Comparison of ENCODE assay signal across 13 cellular contexts in genomic region chr14:68966872-68967301, GRCh38. TPM values are rescaled to one million over a fixed set of nuclear protein-coding genes. Genes with fewer than 3 reads are reported as not detected.
DNase-seq lines count a peak whose midpoint lies in the region; ATAC-seq and TF ChIP-seq lines count a peak whose summit lies in the region.
"Had no signal": no experiment of that assay in that cellular context is flagged by ENCODE, and none has a peak within 500 bp of the region (broad histone marks: within the 10 kb centered on the region; RNA-seq: fewer than 3 reads in every experiment).

No MANE protein-coding gene starts in this region.

- TF ChIP-seq CTCF in esophagus squamous epithelium (IDR thresholded peaks at IDR 0.05), result no peak
- TF ChIP-seq CTCF in sigmoid colon (IDR thresholded peaks at IDR 0.05), result no peak

- no peak for DNase-seq in CD4-positive, CD25-positive, alpha-beta regulatory T cell
- DNase-seq in SJSA1 (ENCODE audit: low read depth in 1 of 2, low spot score in 2 of 2) (peak; percentile 91 to 92), esophagus squamous epithelium (lab: John Stamatoyannopoulos, UW) (no peak), sigmoid colon (peak; percentile 62), dedifferentiated amniotic fluid mesenchymal stem cell (ENCODE audit: extremely low spot score) (no peak), NCI-H226 (no peak), DMS 273 treated with DMSO at 0.1 percent for 48 hours (lab: John Stamatoyannopoulos, UW) (no peak)
- DNase-seq: COR-L47, naive B cell, NCI-H1417 treated with DMSO at 0.1 percent for 48 hours, testis had no signal

- peak overlapping the region; percentile 53 for H3K4me3 ChIP-seq in CD4-positive, CD25-positive, alpha-beta regulatory T cell (ENCODE audit: low read depth, low read length)
- H3K4me3 ChIP-seq in SJSA1, result no peak overlapping the region
- no peak overlapping the region for H3K4me3 ChIP-seq in esophagus squamous epithelium
- no peak overlapping the region for H3K4me3 ChIP-seq in sigmoid colon
- H3K4me3 ChIP-seq: testis had no signal

- H3K27me3 ChIP-seq in CD4-positive, CD25-positive, alpha-beta regulatory T cell (ENCODE audit: control insufficient read depth, insufficient read depth, low read length), result no peaks in the 10 kb centered on the region
- no peaks in the 10 kb centered on the region for H3K27me3 ChIP-seq in SJSA1 (replicated peaks)
- H3K27me3 ChIP-seq in esophagus squamous epithelium, result no peaks in the 10 kb centered on the region
- no peaks in the 10 kb centered on the region for H3K27me3 ChIP-seq in sigmoid colon
- H3K27me3 ChIP-seq: testis had no signal

- intact Hi-C loops in esophagus squamous epithelium (cut with DNase I) (no loop called here), sigmoid colon (cut with DNase I) (no loop called here)

- H3K36me3 ChIP-seq in CD4-positive, CD25-positive, alpha-beta regulatory T cell (ENCODE audit: control insufficient read depth, insufficient read depth, low read length), result no peaks in the 10 kb centered on the region
- H3K36me3 ChIP-seq in SJSA1, result peaks cover 99% of the 10 kb centered on the region
- H3K36me3 ChIP-seq in esophagus squamous epithelium, result peaks cover 0 to 6% (median 0%) of the 10 kb centered on the region in 3 donors
- H3K36me3 ChIP-seq in sigmoid colon, result peaks cover 0 to 4% (median under 1%) of the 10 kb centered on the region in 4 donors

- no peaks in the 10 kb centered on the region for H3K9me3 ChIP-seq in CD4-positive, CD25-positive, alpha-beta regulatory T cell (ENCODE audit: control insufficient read depth in 2 of 2, low read length in 2 of 2)
- H3K9me3 ChIP-seq in SJSA1 (replicated peaks) (no peaks in the 10 kb centered on the region), esophagus squamous epithelium (no peaks in the 10 kb centered on the region), sigmoid colon (no peaks in the 10 kb centered on the region)
- H3K9me3 ChIP-seq: testis had no signal

- H3K27ac Mint-ChIP-seq in CD4-positive, CD25-positive, alpha-beta regulatory T cell, result peak overlapping the region; percentile 79 to 98 (median 97)
- H3K27ac Mint-ChIP-seq: naive B cell had no signal

- H3K4me1 Mint-ChIP-seq in CD4-positive, CD25-positive, alpha-beta regulatory T cell, result peaks cover 7 to 98% (median 57%) of the 10 kb centered on the region in 4 donors

- ATAC-seq in CD4-positive, CD25-positive, alpha-beta regulatory T cell (ENCODE audit: low read depth in 2 of 2), result no peak
- no peak for ATAC-seq in HG03469 (IDR thresholded peaks at IDR 0.05; ENCODE audit: unreplicated experiment)
- ATAC-seq: activated T-helper 17 cell treated with anti-CD3 and anti-CD28 coated beads, Interleukin-2, amount 50 U/mL, for 72 hours had no signal

- H3K27me3 Mint-ChIP-seq in CD4-positive, CD25-positive, alpha-beta regulatory T cell, result no peaks in the 10 kb centered on the region
- H3K27me3 Mint-ChIP-seq: activated T-helper 17 cell treated with anti-CD3 and anti-CD28 coated beads, Interleukin-2, amount 50 U/mL, for 72 hours had no signal

- TF ChIP-seq EP300 in sigmoid colon (IDR thresholded peaks at IDR 0.05), result no peak

- TF ChIP-seq POLR2A in esophagus squamous epithelium (IDR thresholded peaks at IDR 0.05), result no peak
- TF ChIP-seq POLR2A in sigmoid colon (IDR thresholded peaks at IDR 0.05), result no peak

- H3K27ac ChIP-seq in CD4-positive, CD25-positive, alpha-beta regulatory T cell (ENCODE audit: insufficient read depth, low read length, poor library complexity, severe bottlenecking), result peak overlapping the region; percentile 86
- H3K27ac ChIP-seq in SJSA1 (peak overlapping the region; percentile 13), esophagus squamous epithelium (peak overlapping the region; percentile 15 to 97 (median 49)), sigmoid colon (peak overlapping the region; percentile 98 to 100 (median 100))
- H3K27ac ChIP-seq: testis had no signal

- WGBS in esophagus squamous epithelium, 2 donors, result 60 to 66% methylated on average over 3 of the region's 3 CpGs
- 57 to 69% methylated on average over 3 of the region's 3 CpGs for WGBS in sigmoid colon, 2 donors

- H3K36me3 Mint-ChIP-seq in CD4-positive, CD25-positive, alpha-beta regulatory T cell, result peaks cover 6% of the 10 kb centered on the region

- peak overlapping the region in 2 of 4 donors; percentile 24 to 81 for H3K4me3 Mint-ChIP-seq in CD4-positive, CD25-positive, alpha-beta regulatory T cell
- H3K4me3 Mint-ChIP-seq: naive B cell had no signal

- H3K4me1 ChIP-seq in CD4-positive, CD25-positive, alpha-beta regulatory T cell (ENCODE audit: control insufficient read depth, insufficient read depth, low read length, poor library complexity, severe bottlenecking), result peaks cover 64% of the 10 kb centered on the region
- H3K4me1 ChIP-seq in SJSA1 (replicated peaks), result peaks cover 98% of the 10 kb centered on the region
- H3K4me1 ChIP-seq in esophagus squamous epithelium, result peaks cover 28 to 99% (median 58%) of the 10 kb centered on the region in 3 donors
- H3K4me1 ChIP-seq in sigmoid colon, result peaks cover 0 to 100% (median 100%) of the 10 kb centered on the region in 4 donors

- H3K9me3 Mint-ChIP-seq in CD4-positive, CD25-positive, alpha-beta regulatory T cell, result no peaks in the 10 kb centered on the region
- H3K9me3 Mint-ChIP-seq: activated T-helper 17 cell treated with anti-CD3 and anti-CD28 coated beads, Interleukin-2, amount 50 U/mL, for 72 hours; naive B cell had no signal

RNA-seq across cellular contexts. Expression of gene ACTN1, which starts 12.2 kb away (rescaled TPM):
- total RNA-seq in CD4-positive, CD25-positive, alpha-beta regulatory T cell, result 47.5 TPM
- 10 to 100 TPM; 28.3 to 78.8 (median 51.8) TPM for polyA plus RNA-seq in CD4-positive, CD25-positive, alpha-beta regulatory T cell
- 262 and 370 TPM in 2 replicates for total RNA-seq in SJSA1 (2014; rRNA removed; shearing (Covaris generic))
- 100 to 1,000 TPM; 118 to 145 (median 131) TPM for total RNA-seq in esophagus squamous epithelium
- 1,000 to 10,000 TPM in 1 of 4 donors, 100 to 1,000 TPM in 3; 372 to 1,069 (median 688) TPM for total RNA-seq in sigmoid colon
- 10 to 100 TPM; 20.1 to 98.1 (median 24.0) TPM for polyA plus RNA-seq in sigmoid colon

Comparison
In these comparisons a context has a peak if more than half of its experiments do, and no peak if none do; other contexts are left out.
1. DNase-seq: peak in SJSA1 (2 of 2) and sigmoid colon (single experiment); none in CD4-positive, CD25-positive, alpha-beta regulatory T cell (0 of 3), esophagus squamous epithelium (single experiment), dedifferentiated amniotic fluid mesenchymal stem cell (single experiment), NCI-H226 (single experiment) and DMS 273 treated with DMSO at 0.1 percent for 48 hours (single experiment).
2. H3K27ac ChIP-seq: peak in every context shown above with its lines; median percentile 100 in sigmoid colon; 86 in CD4-positive, CD25-positive, alpha-beta regulatory T cell; 49 in esophagus squamous epithelium; 13 in SJSA1.